In the genomic region with DNA sequence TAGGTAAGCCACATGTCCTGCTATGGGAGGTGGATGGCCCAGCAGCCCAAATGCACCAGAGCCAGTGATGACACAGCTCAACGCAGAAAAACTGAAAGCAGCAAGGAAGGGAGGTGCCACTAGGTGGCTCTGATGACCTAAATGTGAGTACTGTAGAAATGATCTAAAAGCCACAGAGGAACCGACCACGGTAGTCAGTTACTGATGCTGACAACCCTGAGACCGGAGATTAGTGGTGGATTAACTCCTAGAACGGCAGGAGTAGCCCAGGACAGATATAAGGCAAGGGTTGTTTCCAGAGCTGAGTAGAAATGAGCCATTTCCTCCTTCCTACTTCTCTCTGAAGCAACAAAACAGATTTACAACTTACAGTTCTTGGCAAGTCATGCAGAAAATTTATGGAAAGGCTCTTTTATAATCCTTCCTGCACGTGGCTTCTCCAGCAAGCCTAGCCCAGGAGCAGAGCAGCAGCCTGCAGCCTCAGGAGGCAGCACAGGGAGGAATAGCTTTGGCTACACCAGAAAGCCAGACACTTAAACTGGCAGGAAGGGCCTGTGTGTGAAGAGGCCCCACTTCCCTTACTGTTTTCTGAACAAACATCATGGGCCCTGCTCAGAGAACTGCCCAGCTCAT, we compare ENCODE assay signal across 8 cellular contexts. TPM values are rescaled to one million over a fixed set of nuclear protein-coding genes. Genes with fewer than 3 reads are reported as not detected.
A peak's percentile ranks its signal among the peaks of the same experiment; 100 is the strongest.
DNase-seq lines count a peak whose midpoint lies in the region; ATAC-seq and TF ChIP-seq lines count a peak whose summit lies in the region.

No MANE protein-coding gene starts in this region.

- H3K27ac ChIP-seq in esophagus muscularis mucosa (replicated peaks in 1 of 4), result peak overlapping the region; percentile 58 to 71 (median 68)
- peak overlapping the region; percentile 69 for H3K27ac ChIP-seq in naive thymus-derived CD4-positive, alpha-beta T cell (ENCODE audit: low read depth, low read length)

- no peak for TF ChIP-seq POLR2A in esophagus muscularis mucosa (IDR thresholded peaks at IDR 0.05; ENCODE audit: low read depth)

- peaks cover 64% of the 10 kb centered on the region for H3K36me3 Mint-ChIP-seq in activated T-cell treated with anti-CD3 and anti-CD28 coated beads, Interleukin-2, amount 50 U/mL, for 24 hours (ENCODE audit: low read depth)
- peaks cover 14 to 43% (median 29%) of the 10 kb centered on the region in 5 donors for H3K36me3 Mint-ChIP-seq in naive thymus-derived CD4-positive, alpha-beta T cell

- WGBS in esophagus muscularis mucosa, result under 1% methylated on average over 6 of the region's 6 CpGs

- no peaks in the 10 kb centered on the region for H3K9me3 Mint-ChIP-seq in activated T-cell treated with anti-CD3 and anti-CD28 coated beads, Interleukin-2, amount 50 U/mL, for 24 hours
- no peaks in the 10 kb centered on the region for H3K9me3 Mint-ChIP-seq in naive thymus-derived CD4-positive, alpha-beta T cell

- POLR2A ChIA-PET in naive thymus-derived CD4-positive, alpha-beta T cell (lab: Charles Lee), result interaction anchor here (0.6 to 2.9 kb wide), 10 partner anchors 10 to 485 kb away, joined by 3 to 25 read pairs (median 3); a partner anchor contains a TSS

- no peak for TF ChIP-seq EP300 in esophagus muscularis mucosa (IDR thresholded peaks at IDR 0.05)

- H3K27me3 ChIP-seq in esophagus muscularis mucosa, result no peaks in the 10 kb centered on the region
- H3K27me3 ChIP-seq in naive thymus-derived CD4-positive, alpha-beta T cell (ENCODE audit: control insufficient read depth in 2 of 2, insufficient read depth in 2 of 2, low read length in 2 of 2), result no peaks in the 10 kb centered on the region

- H3K4me1 ChIP-seq in esophagus muscularis mucosa, result peaks cover 15 to 47% (median 35%) of the 10 kb centered on the region in 4 donors
- peaks cover 23 to 25% of the 10 kb centered on the region in 2 donors for H3K4me1 ChIP-seq in naive thymus-derived CD4-positive, alpha-beta T cell (ENCODE audit: control insufficient read depth in 2 of 2, insufficient read depth in 2 of 2, low read length in 2 of 2)

- no peak overlapping the region for H3K4me3 Mint-ChIP-seq in activated T-cell treated with anti-CD3 and anti-CD28 coated beads, Interleukin-2, amount 50 U/mL, for 24 hours
- H3K4me3 Mint-ChIP-seq in naive thymus-derived CD4-positive, alpha-beta T cell, result peak overlapping the region in 7 of 10 donors; percentile 9 to 68 (median 42)

- peak; percentile 68 to 78 for DNase-seq in AML-193 (lab: John Stamatoyannopoulos, UW)
- peak; percentile 63 for DNase-seq in GM19238 (ENCODE audit: insufficient read length, low spot score)
- peak; percentile 66 for DNase-seq in HuH-7.5 (ENCODE audit: low spot score)
- peak; percentile 94 for DNase-seq in OCI-M1 (lab: John Stamatoyannopoulos, UW)
- peak; percentile 74 for DNase-seq in activated T-cell treated with anti-CD3 and anti-CD28 coated beads, Interleukin-2, amount 50 U/mL, for 24 hours
- DNase-seq in esophagus muscularis mucosa (ENCODE audit: extremely low spot score), result no peak
- peak in 8 of 9 donors; percentile 43 to 71 (median 64) for DNase-seq in naive thymus-derived CD4-positive, alpha-beta T cell
- DNase-seq in stimulated activated naive CD4-positive, alpha-beta T cell treated with Interleukin-2 at 50 U/mL for 16 hours (lab: John Stamatoyannopoulos, UW), result peak; percentile 70

- peaks cover 13 to 84% (median 71%) of the 10 kb centered on the region in 4 donors for H3K36me3 ChIP-seq in esophagus muscularis mucosa
- H3K36me3 ChIP-seq in naive thymus-derived CD4-positive, alpha-beta T cell (ENCODE audit: control insufficient read depth in 2 of 3, insufficient read depth in 3 of 3, low read length in 3 of 3), result peaks cover 9 to 62% (median 15%) of the 10 kb centered on the region in 3 experiments

- no peaks in the 10 kb centered on the region for H3K27me3 Mint-ChIP-seq in activated T-cell treated with anti-CD3 and anti-CD28 coated beads, Interleukin-2, amount 50 U/mL, for 24 hours
- H3K27me3 Mint-ChIP-seq in naive thymus-derived CD4-positive, alpha-beta T cell, result no peaks in the 10 kb centered on the region

- peaks cover 35% of the 10 kb centered on the region for H3K4me1 Mint-ChIP-seq in activated T-cell treated with anti-CD3 and anti-CD28 coated beads, Interleukin-2, amount 50 U/mL, for 24 hours (ENCODE audit: low read depth)
- H3K4me1 Mint-ChIP-seq in naive thymus-derived CD4-positive, alpha-beta T cell, result peaks cover 23 to 51% (median 40%) of the 10 kb centered on the region in 7 donors

- ATAC-seq in naive thymus-derived CD4-positive, alpha-beta T cell, result peak; percentile 94

- peak overlapping the region; percentile 92 for H3K27ac Mint-ChIP-seq in activated T-cell treated with anti-CD3 and anti-CD28 coated beads, Interleukin-2, amount 50 U/mL, for 24 hours
- H3K27ac Mint-ChIP-seq in naive thymus-derived CD4-positive, alpha-beta T cell, result peak overlapping the region; percentile 74 to 94 (median 84)

- H3K9me3 ChIP-seq in esophagus muscularis mucosa, result no peaks in the 10 kb centered on the region
- H3K9me3 ChIP-seq in naive thymus-derived CD4-positive, alpha-beta T cell (ENCODE audit: control insufficient read depth in 2 of 3, low read length in 3 of 3), result no peaks in the 10 kb centered on the region

- CTCF ChIA-PET in naive thymus-derived CD4-positive, alpha-beta T cell (lab: Charles Lee), result interaction anchor here (0.5 to 3.1 kb wide), 22 partner anchors 9 to 483 kb away, joined by 3 to 16 read pairs (median 4); a partner anchor contains a TSS

- TF ChIP-seq CTCF in esophagus muscularis mucosa (IDR thresholded peaks at IDR 0.05), result peak; percentile 62 to 72 (median 67)

- intact Hi-C loops in esophagus muscularis mucosa (cut with DNase I), result no loop called here
- intact Hi-C loops in naive thymus-derived CD4-positive, alpha-beta T cell (cut with micrococcal nuclease), result loop anchor here (1.0 to 5.0 kb wide), 10 partner anchors 9 to 457 kb away; a partner anchor contains a TSS

- no peak overlapping the region for H3K4me3 ChIP-seq in esophagus muscularis mucosa
- H3K4me3 ChIP-seq in naive thymus-derived CD4-positive, alpha-beta T cell (ENCODE audit: low read length), result no peak overlapping the region

RNA-seq across cellular contexts. Expression of a gene that starts 13.1 kb away (rescaled TPM):
- 10 to 100 TPM; 14.4 to 81.6 (median 46.3) TPM for total RNA-seq in esophagus muscularis mucosa
- total RNA-seq in naive thymus-derived CD4-positive, alpha-beta T cell, result 1 to 10 TPM in 4 of 5 experiments, under 1 TPM in 1; 0.94 to 3.3 (median 1.6) TPM
- 1 to 10 TPM; 1.0 to 2.4 TPM for polyA plus RNA-seq in naive thymus-derived CD4-positive, alpha-beta T cell
